Comparison of ENCODE assay signal across 22 cellular contexts in genomic region chr12:96743606-96744005, GRCh38.
A peak's percentile ranks its signal among the peaks of the same experiment; 100 is the strongest.
DNase-seq lines count a peak whose midpoint lies in the region; ATAC-seq and TF ChIP-seq lines count a peak whose summit lies in the region.
"Had no signal": no experiment of that assay in that cellular context is flagged by ENCODE, and none has a peak within 500 bp of the region (broad histone marks: within the 10 kb centered on the region; RNA-seq: fewer than 3 reads in every experiment).

No MANE protein-coding gene starts in this region.

- H3K4me3 ChIP-seq in astrocyte of the spinal cord (ENCODE audit: low read depth, low read length) (no peak overlapping the region), fibroblast of pulmonary artery (replicated peaks; ENCODE audit: low read depth, low read length) (no peak overlapping the region)
- H3K4me3 ChIP-seq: cardiac muscle cell, Peyer's patch, thoracic aorta had no signal

- in situ Hi-C loops in astrocyte of the spinal cord (cut with HindIII; ENCODE audit: low sequenced_read_pairs): no loop called here

- TF ChIP-seq CTCF in astrocyte of the spinal cord (IDR thresholded peaks at IDR 0.05; ENCODE audit: low read depth, low read length): no peak
- no peak for TF ChIP-seq CTCF in fibroblast of pulmonary artery (IDR thresholded peaks at IDR 0.05; ENCODE audit: low read length, missing control alignments)

- ATAC-seq in HG03095 (IDR thresholded peaks at IDR 0.05; ENCODE audit: unreplicated experiment) (no peak), HG03108 (IDR thresholded peaks at IDR 0.05; ENCODE audit: unreplicated experiment) (no peak)
- ATAC-seq: activated CD4-positive, CD25-positive, alpha-beta regulatory T cell treated with anti-CD3 and anti-CD28 coated beads, Interleukin-2, amount 50 U/mL, for 24 hours; activated CD8-positive, alpha-beta T cell treated with anti-CD3 and anti-CD28 coated beads for 36 hours; activated naive CD8-positive, alpha-beta T cell treated with anti-CD3 and anti-CD28 coated beads, Interleukin-2, amount 50 U/mL, for 24 hours; foreskin keratinocyte; naive thymus-derived CD4-positive, alpha-beta T cell; sciatic nerve had no signal

- DNase-seq in HCEC 1CT (peak; percentile 34), astrocyte of the spinal cord (ENCODE audit: low read depth, low spot score) (peak; percentile 46), fibroblast of pulmonary artery (ENCODE audit: low read depth) (peak; percentile 53), stromal cell of bone marrow (ENCODE audit: low read depth) (peak; percentile 16), putamen (ENCODE audit: low spot score) (no peak)
- DNase-seq: activated CD8-positive, alpha-beta T cell treated with anti-CD3 and anti-CD28 coated beads for 36 hours; activated gamma-delta T cell; activated naive CD8-positive, alpha-beta T cell treated with anti-CD3 and anti-CD28 coated beads, Interleukin-2, amount 50 U/mL, for 24 hours; activated T-cell treated with anti-CD3 and anti-CD28 coated beads for 4 hours; CD4-positive, CD25-positive, alpha-beta regulatory T cell; naive thymus-derived CD4-positive, alpha-beta T cell; NCI-H1436; NCI-H526 treated with DMSO at 0.1 percent for 48 hours; Peyer's patch; stimulated activated naive CD4-positive, alpha-beta T cell treated with Interleukin-2 at 50 U/mL for 16 hours had no signal
